ENCODE assay signal across 9 cellular contexts in genomic region chr10:80497187-80498038, GRCh38. TPM values are rescaled to one million over a fixed set of nuclear protein-coding genes. Genes with fewer than 3 reads are reported as not detected.
DNase-seq lines count a peak whose midpoint lies in the region; ATAC-seq, FAIRE-seq and TF ChIP-seq lines count a peak whose summit lies in the region.
"Had no signal": no experiment of that assay in that cellular context is flagged by ENCODE, and none has a peak within 500 bp of the region (broad histone marks: within the 10 kb centered on the region; RNA-seq: fewer than 3 reads in every experiment).

No MANE protein-coding gene starts in this region.

- H3K36me3 ChIP-seq in OCI-LY1 (ENCODE audit: insufficient read depth, low read length), result peaks cover 47% of the 10 kb centered on the region
- peaks cover 47% of the 10 kb centered on the region for H3K36me3 ChIP-seq in mesodermal cell (ENCODE audit: control insufficient read depth, insufficient read depth, low read length)

- H3K9me3 ChIP-seq in A549 (no peaks in the 10 kb centered on the region), OCI-LY1 (ENCODE audit: low read length) (0 out of 2 replicates have a peak, but pooled peaks cover 4% of the 10 kb centered on the region), mesodermal cell (ENCODE audit: control insufficient read depth, low read length) (no peaks in the 10 kb centered on the region)

- no peak overlapping the region for H2AFZ ChIP-seq in OCI-LY1 (ENCODE audit: low read length)

- peaks cover 10% of the 10 kb centered on the region; the same call in 1 of the 2 replicates for H3K79me2 ChIP-seq in OCI-LY1 (ENCODE audit: insufficient read depth, low read length)

- FAIRE-seq in A549 (lab: Jason Lieb, UNC) (no peak), RCC 7860 (lab: Jason Lieb, UNC) (no peak)

- no peaks in the 10 kb centered on the region for H4K20me1 ChIP-seq in OCI-LY1 (ENCODE audit: insufficient read depth, low read length)

- H3K4me3 ChIP-seq in A549 (no peak overlapping the region; the same call in 2 of the 3 replicates), OCI-LY1 (ENCODE audit: low read depth, low read length, poor library complexity, severe bottlenecking) (no peak overlapping the region), mesodermal cell (ENCODE audit: extremely low read depth, insufficient read depth, low read length, poor library complexity, severe bottlenecking) (no peak overlapping the region)

- H3K4me1 ChIP-seq in A549 (peaks cover 99% of the 10 kb centered on the region), OCI-LY1 (ENCODE audit: insufficient read depth, low read length, severe bottlenecking) (peaks cover 46% of the 10 kb centered on the region), mesodermal cell (ENCODE audit: control insufficient read depth, insufficient read depth, low read length, poor library complexity, severe bottlenecking) (peaks cover 50% of the 10 kb centered on the region)

- WGBS in A549 (ENCODE audit: missing lambda C conversion rate), result 55% methylated on average over 6 of the region's 7 CpGs
- 89 to 94% methylated on average over 5 of the region's 7 CpGs for WGBS in mesodermal cell (ENCODE audit: insufficient coverage in 2 of 2), 2 experiments

- TF ChIP-seq EP300 in A549 (IDR thresholded peaks at IDR 0.05), result no peak

- no peaks in the 10 kb centered on the region for H3K9me2 ChIP-seq in OCI-LY1 (ENCODE audit: low read depth, low read length)

- DNase-seq in A549 (ENCODE audit: low read depth in 1 of 2, low spot score in 1 of 2) (no peak), dermis blood vessel endothelial cell (peak; percentile 75), RCC 7860 (ENCODE audit: low spot score) (no peak), SHP77 (lab: John Stamatoyannopoulos, UW) (no peak)
- DNase-seq: GDM1 had no signal

- CTCF ChIA-PET in A549 (lab: Yijun Ruan, JAX), result interaction anchor here (0.7 to 21.6 kb wide), 5 partner anchors 8 to 37 kb away, joined by 3 to 928 read pairs (median 3); partner anchors contain the start of gene TSPAN14

- no peaks in the 10 kb centered on the region for H3K27me3 ChIP-seq in OCI-LY1 (ENCODE audit: insufficient read depth, low read length)

- TF ChIP-seq RAD21 in A549 (conservative IDR thresholded peaks at IDR 0.05 in 1 of 2, IDR thresholded peaks at IDR 0.05 in 1 of 2), result no peak

- no peak overlapping the region for H3K9ac ChIP-seq in OCI-LY1 (ENCODE audit: low read length)

- no peaks in the 10 kb centered on the region for H3F3A ChIP-seq in OCI-LY1 (ENCODE audit: insufficient read depth, low read length)

- peak overlapping the region; percentile 55 for H3K4me2 ChIP-seq in A549
- H3K4me2 ChIP-seq in OCI-LY1 (ENCODE audit: low read length), result no peak overlapping the region

- peak overlapping the region; percentile 100 for H3K27ac ChIP-seq in A549
- H3K27ac ChIP-seq in OCI-LY1 (ENCODE audit: low read depth, low read length, poor library complexity, severe bottlenecking), result peak overlapping the region; percentile 68
- H3K27ac ChIP-seq in mesodermal cell (ENCODE audit: low read depth, low read length, severe bottlenecking), result peak overlapping the region; percentile 47

- POLR2A ChIA-PET in A549 (lab: Yijun Ruan, JAX), result no interaction called here

- no peak for TF ChIP-seq CTCF in A549 (IDR thresholded peaks at IDR 0.05)
- TF ChIP-seq CTCF in OCI-LY1 (IDR thresholded peaks at IDR 0.05; ENCODE audit: low read length), result no peak

- no peak for TF ChIP-seq POLR2A in A549 (IDR thresholded peaks at IDR 0.05; ENCODE audit: low read length)

- ATAC-seq in A549 (no peak), HG03342 (IDR thresholded peaks at IDR 0.05; ENCODE audit: unreplicated experiment) (no peak), HG03460 (IDR thresholded peaks at IDR 0.05; ENCODE audit: unreplicated experiment) (no peak)

TF ChIP-seq in A549, 52 proteins besides CTCF, POLR2A, EP300 and RAD21:
- TF ChIP-seq JUN (IDR thresholded peaks at IDR 0.05) (0 out of 5 replicates have a peak, but pooled peaks of 1 of the 2 experiments have one; percentile 31), HES2 (IDR thresholded peaks at IDR 0.05) (no peak)

RNA-seq across cellular contexts. Expression of gene SH2D4B, which starts 40.3 kb away (rescaled TPM):
- polyA plus RNA-seq in A549 (2011; rRNA removed), result 0.01 and 0.04 TPM in 2 replicates
- 0.01 TPM in 1 of 2 replicates, not detected in the other for polyA plus RNA-seq in A549 (2012; cell fraction: cytosol; rRNA removed)
- 0.02 and 0.04 TPM in 2 replicates for polyA plus RNA-seq in A549 (2012; cell fraction: nucleus; rRNA removed)
- 0.03 to 0.12 TPM (median 0.03 TPM) in 3 replicates for polyA plus RNA-seq in A549 (2017; fragmentation: RNase III; extraction: RNeasy Plus Mini Kit Qiagen cat#74134 plus additional on column Dnase treatment)
- 0.10 and 0.25 TPM in 2 replicates for polyA minus RNA-seq in A549 (2011; rRNA and poly(A)+ RNA removed)
- total RNA-seq in dermis blood vessel endothelial cell, result 0.05 and 0.34 TPM in 2 replicates
- 0.26 TPM for polyA plus RNA-seq in mesodermal cell (2013, experiment 1 of 2)
- 0.35 TPM for polyA plus RNA-seq in mesodermal cell (2013, experiment 2 of 2)

RNA-seq across cellular contexts. Expression of gene TSPAN14, which starts 43.3 kb away (rescaled TPM):
- polyA plus RNA-seq in A549 (2011; rRNA removed) (87.0 and 97.1 TPM in 2 replicates), A549 (2017; fragmentation: RNase III; extraction: RNeasy Plus Mini Kit Qiagen cat#74134 plus additional on column Dnase treatment) (101 to 124 TPM (median 121 TPM) in 3 replicates)
- polyA plus RNA-seq in A549 (2012; cell fraction: cytosol; rRNA removed), result 119 and 152 TPM in 2 replicates
- polyA plus RNA-seq in A549 (2012; cell fraction: nucleus; rRNA removed), result 147 and 164 TPM in 2 replicates
- polyA minus RNA-seq in A549 (2011; rRNA and poly(A)+ RNA removed), result 68.4 and 91.9 TPM in 2 replicates
- 91.0 and 148 TPM in 2 replicates for total RNA-seq in dermis blood vessel endothelial cell
- 117 TPM for polyA plus RNA-seq in mesodermal cell (2013, experiment 1 of 2)
- polyA plus RNA-seq in mesodermal cell (2013, experiment 2 of 2), result 90.6 TPM

Comparison
In these comparisons a context has a peak if more than half of its experiments do, and no peak if none do; other contexts are left out.
1. H3K27ac ChIP-seq: peak in every context shown above with its lines; median percentile 100 in A549; 68 in OCI-LY1; 47 in mesodermal cell.